In genomic region chr2:210226186-210226585, GRCh38 we compare ENCODE assay signal across 21 cellular contexts. TPM values are rescaled to one million over a fixed set of nuclear protein-coding genes. Genes with fewer than 3 reads are reported as not detected.
DNase-seq lines count a peak whose midpoint lies in the region; FAIRE-seq and TF ChIP-seq lines count a peak whose summit lies in the region.
"Had no signal": no experiment of that assay in that cellular context is flagged by ENCODE, and none has a peak within 500 bp of the region (broad histone marks: within the 10 kb centered on the region; RNA-seq: fewer than 3 reads in every experiment).

No MANE protein-coding gene starts in this region.

- no peaks in the 10 kb centered on the region for H3K9me3 ChIP-seq in kidney (ENCODE audit: control insufficient read depth in 1 of 2, low read length in 2 of 2)
- H3K9me3 ChIP-seq: stomach had no signal

- H3K36me3 Mint-ChIP-seq in progenitor cell of endocrine pancreas (ENCODE audit: insufficient read depth): no peaks in the 10 kb centered on the region
- H3K36me3 Mint-ChIP-seq: activated CD8-positive, alpha-beta memory T cell treated with anti-CD3 and anti-CD28 coated beads, Interleukin-2, amount 10 ng/mL, durations not matched to agents 7 days and 5 days; activated naive CD8-positive, alpha-beta T cell treated with anti-CD3 and anti-CD28 coated beads, Interleukin-2, amount 10 ng/mL, durations not matched to agents 7 days and 5 days; CD14-positive monocyte had no signal

- H3K9ac ChIP-seq in kidney (ENCODE audit: low read length in 2 of 2): no peak overlapping the region
- H3K9ac ChIP-seq: parathyroid adenoma had no signal

- peak overlapping the region; percentile 69 for H3K4me3 Mint-ChIP-seq in progenitor cell of endocrine pancreas (ENCODE audit: low read depth)
- H3K4me3 Mint-ChIP-seq: activated CD8-positive, alpha-beta memory T cell treated with anti-CD3 and anti-CD28 coated beads, Interleukin-2, amount 10 ng/mL, durations not matched to agents 7 days and 5 days; activated naive CD8-positive, alpha-beta T cell treated with anti-CD3 and anti-CD28 coated beads, Interleukin-2, amount 10 ng/mL, durations not matched to agents 7 days and 5 days had no signal

- CTCF ChIA-PET in HEK293T (lab: Yijun Ruan, JAX): interaction anchor here (0.6 kb wide), 1 partner anchor 173 kb away, joined by 3 read pairs; no protein-coding TSS in a partner anchor

- H3K27ac ChIP-seq in kidney (ENCODE audit: low read depth in 2 of 2, low read length in 2 of 2): peak overlapping the region; percentile 51 to 89
- H3K27ac ChIP-seq: cardiac muscle cell, parathyroid adenoma had no signal

- TF ChIP-seq CTCF in kidney (IDR thresholded peaks at IDR 0.05; ENCODE audit: borderline replicate concordance, extremely low read depth, insufficient read depth): no peak
- TF ChIP-seq CTCF in progenitor cell of endocrine pancreas (IDR thresholded peaks at IDR 0.05; ENCODE audit: unreplicated experiment): no peak

- H3K4me1 ChIP-seq in kidney (ENCODE audit: control insufficient read depth in 1 of 2, insufficient read depth in 1 of 2, low read depth in 1 of 2, low read length in 2 of 2): peaks cover 3 to 11% of the 10 kb centered on the region in 2 donors

- no peak for FAIRE-seq in kidney (lab: Jason Lieb, UNC)

- H3K4me3 ChIP-seq in kidney (ENCODE audit: low read length in 2 of 2): peak overlapping the region; percentile 77 to 84

- H3K9me3 Mint-ChIP-seq in progenitor cell of endocrine pancreas (ENCODE audit: low read depth): no peaks in the 10 kb centered on the region
- H3K9me3 Mint-ChIP-seq: activated naive CD8-positive, alpha-beta T cell treated with anti-CD3 and anti-CD28 coated beads, Interleukin-2, amount 10 ng/mL, durations not matched to agents 7 days and 5 days had no signal

- peaks cover 3% of the 10 kb centered on the region for H3K4me1 Mint-ChIP-seq in progenitor cell of endocrine pancreas (ENCODE audit: low read depth)

- POLR2A ChIA-PET in HEK293T (lab: Yijun Ruan, JAX): no interaction called here

- intact Hi-C loops in kidney (cut with DNase I): no loop called here

- H3K36me3 ChIP-seq in kidney (ENCODE audit: control insufficient read depth in 1 of 2, insufficient read depth in 2 of 2, low read length in 2 of 2): no peaks in the 10 kb centered on the region
- H3K36me3 ChIP-seq: cardiac muscle cell, stomach had no signal

- H3K27ac Mint-ChIP-seq in progenitor cell of endocrine pancreas: no peak overlapping the region
- H3K27ac Mint-ChIP-seq: activated CD8-positive, alpha-beta memory T cell treated with anti-CD3 and anti-CD28 coated beads, Interleukin-2, amount 10 ng/mL, durations not matched to agents 7 days and 5 days; activated naive CD8-positive, alpha-beta T cell treated with anti-CD3 and anti-CD28 coated beads, Interleukin-2, amount 10 ng/mL, durations not matched to agents 7 days and 5 days; naive B cell had no signal

- peaks cover 39% of the 10 kb centered on the region for H3K27me3 Mint-ChIP-seq in progenitor cell of endocrine pancreas

- DNase-seq in DMS79 treated with DMSO at 0.1 percent for 48 hours (lab: John Stamatoyannopoulos, UW): peak; percentile 45
- peak; percentile 56 for DNase-seq in NCI-H526 treated with DMSO at 0.1 percent for 48 hours (lab: John Stamatoyannopoulos, UW)
- DNase-seq in kidney: no peak
- no peak for DNase-seq in progenitor cell of endocrine pancreas (ENCODE audit: low spot score, unreplicated experiment)
- no peak for DNase-seq in HEK293T (ENCODE audit: extremely low spot score)
- DNase-seq in AML-193 (lab: John Stamatoyannopoulos, UW): no peak
- DNase-seq in islet precursor cell: no peak
- no peak for DNase-seq in UCSD-AML1 (lab: John Stamatoyannopoulos, UW; ENCODE audit: unreplicated experiment)
- DNase-seq: activated CD4-positive, alpha-beta T cell treated with anti-CD3 and anti-CD28 coated beads for 4 hours; activated CD8-positive, alpha-beta memory T cell treated with anti-CD3 and anti-CD28 coated beads, Interleukin-2, amount 10 ng/mL, durations not matched to agents 7 days and 5 days; activated naive CD8-positive, alpha-beta T cell treated with anti-CD3 and anti-CD28 coated beads, Interleukin-2, amount 10 ng/mL, durations not matched to agents 7 days and 5 days; erythroblast; naive B cell; NCI-H2029; NCI-H524 treated with DMSO at 0.1 percent for 48 hours; stimulated activated CD4-positive, alpha-beta T cell treated with anti-CD3 and anti-CD28 coated beads, Interleukin-2, amount 100 ng/mL, for 48 hours; stomach had no signal

TF ChIP-seq in HEK293T, 16 proteins besides CTCF, POLR2A, EP300 and RAD21:
- TF ChIP-seq CTBP1 (IDR thresholded peaks at IDR 0.05; ENCODE audit: borderline replicate concordance) (no peak), FOXM1 (IDR thresholded peaks at IDR 0.05; ENCODE audit: borderline replicate concordance) (no peak), LEF1 (IDR thresholded peaks at IDR 0.05; ENCODE audit: borderline replicate concordance) (no peak), ZNF384 (IDR thresholded peaks at IDR 0.05) (no peak), L3MBTL2 (conservative IDR thresholded peaks at IDR 0.05) (no peak), SUZ12 (IDR thresholded peaks at IDR 0.05) (no peak), TARDBP (IDR thresholded peaks at IDR 0.05) (no peak), ELF4 (IDR thresholded peaks at IDR 0.05) (no peak), HDGF (IDR thresholded peaks at IDR 0.05; ENCODE audit: borderline replicate concordance) (no peak), SP1 (IDR thresholded peaks at IDR 0.05) (no peak), FOXK2 (IDR thresholded peaks at IDR 0.05) (no peak), PKNOX1 (IDR thresholded peaks at IDR 0.05) (no peak), FOXA1 (IDR thresholded peaks at IDR 0.05) (no peak), BHLHE40 (IDR thresholded peaks at IDR 0.05; ENCODE audit: borderline replicate concordance) (no peak), NFRKB (IDR thresholded peaks at IDR 0.05) (no peak), ARNT (IDR thresholded peaks at IDR 0.05) (no peak)

RNA-seq across cellular contexts. Expression of gene ACADL, which starts 0.9 kb away (rescaled TPM):
- total RNA-seq in kidney (21.1 TPM), progenitor cell of endocrine pancreas (0.38 and 0.55 TPM in 2 replicates)
- polyA plus RNA-seq in kidney (ENCODE audit: insufficient read depth, low read depth, low replicate concordance): 15.7 TPM
- total RNA-seq: activated CD8-positive, alpha-beta memory T cell treated with anti-CD3 and anti-CD28 coated beads, Interleukin-2, amount 10 ng/mL, durations not matched to agents 7 days and 5 days; activated naive CD8-positive, alpha-beta T cell treated with anti-CD3 and anti-CD28 coated beads, Interleukin-2, amount 10 ng/mL, durations not matched to agents 7 days and 5 days; dermis microvascular lymphatic vessel endothelial cell had no signal
- polyA plus RNA-seq: CD14-positive monocyte had no signal

RNA-seq across cellular contexts. Expression of gene KANSL1L, which starts 55.0 kb away (rescaled TPM):
- total RNA-seq in kidney: 65.4 TPM
- 11.6 TPM for polyA plus RNA-seq in kidney (ENCODE audit: insufficient read depth, low read depth, low replicate concordance)
- total RNA-seq in progenitor cell of endocrine pancreas: 32.7 and 32.8 TPM in 2 replicates

Comparison
In these comparisons a context has a peak if more than half of its experiments do, and no peak if none do; other contexts are left out.
1. DNase-seq: peak in DMS79 treated with DMSO at 0.1 percent for 48 hours (single experiment) and NCI-H526 treated with DMSO at 0.1 percent for 48 hours (single experiment); none in kidney (single experiment), progenitor cell of endocrine pancreas (single experiment), HEK293T (single experiment), AML-193 (0 of 2), islet precursor cell (single experiment) and UCSD-AML1 (single experiment).
2. RNA of gene ACADL, which starts 0.9 kb away (total RNA-seq): 21.1 TPM in kidney (single experiment); 0.38 to 0.55 TPM in progenitor cell of endocrine pancreas; every median in the first group is over 10 times any median in the second.